ENCODE assay signal across 8 cellular contexts in genomic region chr13:114313061-114313860, GRCh38. TPM values are rescaled to one million over a fixed set of nuclear protein-coding genes. Genes with fewer than 3 reads are reported as not detected.
A peak's percentile ranks its signal among the peaks of the same experiment; 100 is the strongest.
DNase-seq lines count a peak whose midpoint lies in the region; ATAC-seq and TF ChIP-seq lines count a peak whose summit lies in the region.

No MANE protein-coding gene starts in this region.

- peak overlapping the region; percentile 77 for H3K27ac ChIP-seq in CD8-positive, alpha-beta T cell (ENCODE audit: low read depth, low read length)
- peak overlapping the region; percentile 91 for H3K27ac ChIP-seq in WERI-Rb-1
- peak overlapping the region; percentile 80 to 85 for H3K27ac ChIP-seq in prostate gland

- POLR2A ChIA-PET in CD8-positive, alpha-beta T cell (lab: Charles Lee): interaction anchor here (1.0 kb wide), 2 partner anchors 28 to 32 kb away, joined by 3 to 7 read pairs; partner anchors contain the start of gene UPF3A

- 87% methylated on average over 17 of the region's 17 CpGs for WGBS in prostate gland

- no peak for TF ChIP-seq POLR2A in prostate gland (IDR thresholded peaks at IDR 0.05)

- CTCF ChIA-PET in CD8-positive, alpha-beta T cell (lab: Charles Lee): interaction anchor here (0.6 to 1.0 kb wide), 2 partner anchors 25 to 26 kb away, joined by 3 read pairs; no protein-coding TSS in a partner anchor

- no peaks in the 10 kb centered on the region for H3K9me3 Mint-ChIP-seq in CD8-positive, alpha-beta T cell

- peaks cover 34% of the 10 kb centered on the region for H3K4me1 Mint-ChIP-seq in CD8-positive, alpha-beta T cell (ENCODE audit: low read depth)

- H3K36me3 Mint-ChIP-seq in CD8-positive, alpha-beta T cell: peaks cover 2% of the 10 kb centered on the region

- ATAC-seq in CD8-positive, alpha-beta T cell: no peak

- no peak for TF ChIP-seq CTCF in CD8-positive, alpha-beta T cell (IDR thresholded peaks at IDR 0.05)
- TF ChIP-seq CTCF in WERI-Rb-1 (IDR thresholded peaks at IDR 0.05; ENCODE audit: low read depth, low read length): no peak
- no peak for TF ChIP-seq CTCF in epithelial cell of proximal tubule (conservative IDR thresholded peaks at IDR 0.05; ENCODE audit: low read depth, low read length)
- no peak for TF ChIP-seq CTCF in prostate gland (IDR thresholded peaks at IDR 0.05)

- DNase-seq in CD8-positive, alpha-beta T cell: peak in 1 of 7 experiments; percentile 26
- DNase-seq in HCEC 1CT (peak; percentile 39), WERI-Rb-1 (no peak), epithelial cell of proximal tubule (ENCODE audit: low read depth) (no peak), prostate gland (ENCODE audit: low spot score) (no peak), iPS-NIHi7 (ENCODE audit: extremely low spot score) (no peak), NCI-H2081 treated with DMSO at 0.1 percent for 48 hours (lab: John Stamatoyannopoulos, UW) (no peak)
- DNase-seq in NK-92 treated with Interleukin-12 subunit alpha and Interleukin-12 subunit beta, amount 100 ng/mL, for 24 hours (lab: John Stamatoyannopoulos, UW): no peak

- H3K36me3 ChIP-seq in CD8-positive, alpha-beta T cell (ENCODE audit: insufficient read depth, low read length): no peaks in the 10 kb centered on the region
- H3K36me3 ChIP-seq in WERI-Rb-1 (peaks cover 27% of the 10 kb centered on the region), prostate gland (no peaks in the 10 kb centered on the region)

- peak overlapping the region; percentile 82 for H3K4me3 Mint-ChIP-seq in CD8-positive, alpha-beta T cell

- peaks cover 22% of the 10 kb centered on the region for H3K4me1 ChIP-seq in CD8-positive, alpha-beta T cell (ENCODE audit: insufficient read depth, low read length)
- no peaks in the 10 kb centered on the region for H3K4me1 ChIP-seq in prostate gland (replicated peaks)

- peak overlapping the region; percentile 77 for H3K4me3 ChIP-seq in CD8-positive, alpha-beta T cell (ENCODE audit: low read depth, low read length)
- H3K4me3 ChIP-seq in WERI-Rb-1 (ENCODE audit: low read depth, low read length) (peak overlapping the region; percentile 90), epithelial cell of proximal tubule (ENCODE audit: low read depth, low read length) (peak overlapping the region; percentile 65), prostate gland (peak overlapping the region; percentile 68 to 88)

- no peaks in the 10 kb centered on the region for H3K9me3 ChIP-seq in CD8-positive, alpha-beta T cell (ENCODE audit: low read length)
- H3K9me3 ChIP-seq in WERI-Rb-1 (ENCODE audit: severe bottlenecking): no peaks in the 10 kb centered on the region
- H3K9me3 ChIP-seq in prostate gland: no peaks in the 10 kb centered on the region

- no peaks in the 10 kb centered on the region for H3K27me3 ChIP-seq in CD8-positive, alpha-beta T cell (ENCODE audit: insufficient read depth, low read length)
- H3K27me3 ChIP-seq in WERI-Rb-1 (ENCODE audit: insufficient read depth, low read depth, severe bottlenecking) (no peaks in the 10 kb centered on the region), prostate gland (replicated peaks; ENCODE audit: insufficient read depth) (no peaks in the 10 kb centered on the region)

- intact Hi-C loops in CD8-positive, alpha-beta T cell (cut with DNase I, micrococcal nuclease): no loop called here
- intact Hi-C loops in prostate gland (cut with DNase I): no loop called here

- H3K27me3 Mint-ChIP-seq in CD8-positive, alpha-beta T cell (ENCODE audit: low read depth): no peaks in the 10 kb centered on the region

- peak overlapping the region; percentile 87 for H3K27ac Mint-ChIP-seq in CD8-positive, alpha-beta T cell

RNA-seq across cellular contexts. Expression of gene CHAMP1, which starts 1.0 kb away (rescaled TPM):
- 10 to 100 TPM; 10.8 to 14.2 TPM for total RNA-seq in CD8-positive, alpha-beta T cell
- total RNA-seq in epithelial cell of proximal tubule: 13.7 and 39.0 TPM in 2 replicates
- total RNA-seq in prostate gland: 10 to 100 TPM; 23.0 to 56.3 TPM

RNA-seq across cellular contexts. Expression of gene UPF3A, which starts 31.9 kb away (rescaled TPM):
- total RNA-seq in CD8-positive, alpha-beta T cell: 10 to 100 TPM; 33.3 to 37.0 TPM
- 19.3 and 19.5 TPM in 2 replicates for total RNA-seq in epithelial cell of proximal tubule
- 10 to 100 TPM; 30.6 to 62.9 TPM for total RNA-seq in prostate gland
